In genomic region chr1:56417636-56418035, GRCh38 we compare ENCODE assay signal across 22 cellular contexts.
DNase-seq lines count a peak whose midpoint lies in the region; ATAC-seq and TF ChIP-seq lines count a peak whose summit lies in the region.
"Had no signal": no experiment of that assay in that cellular context is flagged by ENCODE, and none has a peak within 500 bp of the region (broad histone marks: within the 10 kb centered on the region; RNA-seq: fewer than 3 reads in every experiment).

No MANE protein-coding gene starts in this region.

- H2BK120ac ChIP-seq in neuronal stem cell (ENCODE audit: low read depth, low read length): no peak overlapping the region

- peaks cover 0 to 11% (median 0%) of the 10 kb centered on the region in 11 experiments; a peak in 2 of 22 replicates for H3K27me3 ChIP-seq in BLaER1 treated with 17β-estradiol and CSF1 and Interleukin-3, amounts not matched to agents 10 nM and 100 nM
- no peaks in the 10 kb centered on the region for H3K27me3 ChIP-seq in neuronal stem cell (ENCODE audit: control insufficient read depth in 3 of 3, insufficient read depth in 3 of 3, low read depth in 1 of 3, low read length in 3 of 3)
- H3K27me3 ChIP-seq: upper lobe of left lung had no signal

- H2BK12ac ChIP-seq in neuronal stem cell (ENCODE audit: low read length): no peak overlapping the region

- in situ Hi-C loops in GM13977 (cut with MboI; ENCODE audit: low pct_unique_long_range_greater_than_20kb, low sequenced_read_pairs, unreplicated experiment): no loop called here

- no peak overlapping the region for H3K4ac ChIP-seq in neuronal stem cell (ENCODE audit: low read length)

- H3K4me3 ChIP-seq in BLaER1 treated with 17β-estradiol and CSF1 and Interleukin-3, amounts not matched to agents 10 nM and 100 nM: no peak overlapping the region
- no peak overlapping the region for H3K4me3 ChIP-seq in neuronal stem cell (ENCODE audit: low read length in 2 of 2)
- H3K4me3 ChIP-seq: K562, upper lobe of left lung had no signal

- no peak for TF ChIP-seq CTCF in GM13977 (IDR thresholded peaks at IDR 0.05; ENCODE audit: extremely low read depth, insufficient read depth, missing control alignments)

- H3K27ac ChIP-seq in BLaER1 treated with 17β-estradiol and CSF1 and Interleukin-3, amounts not matched to agents 10 nM and 100 nM: peak overlapping the region in 5 of 11 experiments; percentile 6 to 72 (median 48); a peak in 9 of 22 replicates
- H3K27ac ChIP-seq in neuronal stem cell (replicated peaks; ENCODE audit: low read length): no peak overlapping the region

- DNase-seq in NCI-H69 (lab: John Stamatoyannopoulos, UW) (peak; percentile 9), fibroblast of peridontal ligament (ENCODE audit: extremely low read depth) (peak; percentile 63), neuronal stem cell (ENCODE audit: low spot score) (no peak), GM13977 (ENCODE audit: low spot score) (no peak), SW 1271 (lab: John Stamatoyannopoulos, UW) (no peak)
- DNase-seq: activated CD8-positive, alpha-beta T cell treated with anti-CD3 and anti-CD28 coated beads for 36 hours; activated naive CD4-positive, alpha-beta T cell; activated T-cell treated with anti-CD3 and anti-CD28 coated beads, Interleukin-2, amount 50 U/mL, for 24 hours; amniotic stem cell; CD8-positive, alpha-beta T cell; DMS153; foreskin melanocyte; GDM1; kidney; NCI-H1436 treated with DMSO at 0.1 percent for 48 hours; NCI-H748 treated with DMSO at 0.1 percent for 48 hours; retina; upper lobe of left lung had no signal

- no peak overlapping the region for H3K23ac ChIP-seq in neuronal stem cell (ENCODE audit: low read depth, low read length, poor library complexity)

- no peak overlapping the region for H2AK5ac ChIP-seq in neuronal stem cell (ENCODE audit: low read depth, low read length)

- H3K36me3 ChIP-seq in BLaER1 treated with 17β-estradiol and CSF1 and Interleukin-3, amounts not matched to agents 10 nM and 100 nM: no peaks in the 10 kb centered on the region
- no peaks in the 10 kb centered on the region for H3K36me3 ChIP-seq in neuronal stem cell (replicated peaks in 1 of 2; ENCODE audit: control insufficient read depth in 2 of 2, insufficient read depth in 2 of 2, low read length in 2 of 2)
- H3K36me3 ChIP-seq: upper lobe of left lung had no signal

- H3K4me1 ChIP-seq in BLaER1 treated with 17β-estradiol and CSF1 and Interleukin-3, amounts not matched to agents 10 nM and 100 nM: peaks cover 13 to 30% (median 19%) of the 10 kb centered on the region in 10 experiments
- peaks cover 4 to 8% of the 10 kb centered on the region in 2 donors for H3K4me1 ChIP-seq in neuronal stem cell (ENCODE audit: control insufficient read depth in 2 of 2, insufficient read depth in 1 of 2, low read depth in 1 of 2, low read length in 2 of 2)

- WGBS in neuronal stem cell (ENCODE audit: extremely low coverage in 2 of 2, insufficient read length in 2 of 2, insufficient replicate concordance in 1 of 2), 2 donors: no CpG with 5 or more reads among the region's 4 CpGs

- H4K8ac ChIP-seq in neuronal stem cell (ENCODE audit: low read depth, low read length): no peak overlapping the region

- H4K20me1 ChIP-seq in BLaER1 treated with 17β-estradiol and CSF1 and Interleukin-3, amounts not matched to agents 10 nM and 100 nM: no peaks in the 10 kb centered on the region

- no peak overlapping the region for H3K18ac ChIP-seq in neuronal stem cell (ENCODE audit: low read length)

- H2AFZ ChIP-seq in neuronal stem cell (ENCODE audit: low read length): peak overlapping the region; percentile 8

- peak overlapping the region; percentile 48 to 83 (median 69) for H3K4me2 ChIP-seq in BLaER1 treated with 17β-estradiol and CSF1 and Interleukin-3, amounts not matched to agents 10 nM and 100 nM
- H3K4me2 ChIP-seq in neuronal stem cell (ENCODE audit: insufficient read depth, low read length, poor library complexity, severe bottlenecking): no peak overlapping the region

- H2BK5ac ChIP-seq in neuronal stem cell (ENCODE audit: low read length): no peak overlapping the region

- H2BK15ac ChIP-seq in neuronal stem cell (ENCODE audit: low read length): no peak overlapping the region

- H3K14ac ChIP-seq in neuronal stem cell (ENCODE audit: low read length): no peak overlapping the region

- no peaks in the 10 kb centered on the region for H3K9me3 ChIP-seq in BLaER1 treated with 17β-estradiol and CSF1 and Interleukin-3, amounts not matched to agents 10 nM and 100 nM (replicated peaks in 1 of 11)
- H3K9me3 ChIP-seq in neuronal stem cell (replicated peaks in 1 of 2; ENCODE audit: control insufficient read depth in 2 of 2, insufficient read depth in 1 of 2, low read depth in 1 of 2, low read length in 2 of 2): no peaks in the 10 kb centered on the region
- H3K9me3 ChIP-seq: upper lobe of left lung had no signal

- no peaks in the 10 kb centered on the region for H3K79me1 ChIP-seq in neuronal stem cell (ENCODE audit: low read depth, low read length)

- H4K91ac ChIP-seq in neuronal stem cell (ENCODE audit: low read depth, low read length, poor library complexity): no peak overlapping the region

- ATAC-seq in GM21576 (IDR thresholded peaks at IDR 0.05; ENCODE audit: unreplicated experiment): no peak
- ATAC-seq: activated CD4-positive, CD25-positive, alpha-beta regulatory T cell treated with anti-CD3 and anti-CD28 coated beads, Interleukin-2, amount 50 U/mL, for 24 hours; activated CD8-positive, alpha-beta T cell treated with anti-CD3 and anti-CD28 coated beads for 36 hours; CD8-positive, alpha-beta T cell; K562 had no signal

- H3K9ac ChIP-seq in BLaER1 treated with 17β-estradiol and CSF1 and Interleukin-3, amounts not matched to agents 10 nM and 100 nM: peak overlapping the region in 2 of 11 experiments; percentile 1 to 38; a peak in 1 of 22 replicates
- H3K9ac ChIP-seq in neuronal stem cell (ENCODE audit: low read depth, low read length, poor library complexity): no peak overlapping the region

Comparison
In these comparisons a context has a peak if more than half of its experiments do, and no peak if none do; other contexts are left out.
1. DNase-seq: peak in NCI-H69 (single experiment) and fibroblast of peridontal ligament (single experiment); none in neuronal stem cell (single experiment), GM13977 (single experiment) and SW 1271 (0 of 2).